19 cellular contexts compared by ENCODE assay signal in the genomic region with DNA sequence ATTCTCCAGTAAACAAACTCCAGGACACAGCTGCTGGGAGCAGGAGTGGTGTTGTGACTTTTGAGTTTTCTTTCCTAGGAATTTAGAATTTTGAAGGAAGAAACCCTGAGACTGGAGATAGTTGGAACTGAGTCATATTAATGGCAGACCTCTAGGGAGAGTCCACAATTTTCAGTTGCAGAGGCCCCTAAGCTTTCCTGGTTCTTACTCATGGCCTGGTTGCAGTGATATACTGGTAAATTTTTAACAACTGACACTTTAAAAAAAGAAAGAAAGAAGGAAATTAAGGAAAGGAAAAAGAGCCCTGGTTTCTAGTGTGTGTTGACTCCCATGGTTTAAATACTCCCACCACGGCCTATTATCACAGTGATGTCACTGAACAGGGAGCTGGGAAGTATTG. TPM values are rescaled to one million over a fixed set of nuclear protein-coding genes. Genes with fewer than 3 reads are reported as not detected.
"Had no signal": no experiment of that assay in that cellular context is flagged by ENCODE, and none has a peak within 500 bp of the region (broad histone marks: within the 10 kb centered on the region; RNA-seq: fewer than 3 reads in every experiment).

No MANE protein-coding gene starts in this region.

- H3K4me1 ChIP-seq: parathyroid adenoma, suprapubic skin, transverse colon, vagina had no signal

- ATAC-seq: natural killer cell; stimulated activated naive CD8-positive, alpha-beta T cell treated with anti-CD3 and anti-CD28 coated beads, Interleukin-15, Interleukin-2, amounts not matched to agents 100 U/mL and 50 U/mL, for 24 hours had no signal

- H3K9me3 Mint-ChIP-seq: dendritic cell treated with granulocyte-macrophage colony-stimulating factor and Interleukin-4, amounts not matched to agents 40 ng/mL and 50 ng/mL, for 4 days; natural killer cell; T-helper 1 cell treated with Interleukin-12 subunit alpha and Interleukin-12 subunit beta and Interleukin-4 antibody, amounts not matched to agents 30 μg/mL and 1 μg/mL, for 36 hours had no signal

- H3K36me3 ChIP-seq: esophagus muscularis mucosa, suprapubic skin, transverse colon, vagina had no signal

- H3K4me3 Mint-ChIP-seq: dendritic cell treated with granulocyte-macrophage colony-stimulating factor and Interleukin-4, amounts not matched to agents 40 ng/mL and 50 ng/mL, for 4 days; natural killer cell; T-helper 1 cell treated with Interleukin-12 subunit alpha and Interleukin-12 subunit beta and Interleukin-4 antibody, amounts not matched to agents 30 μg/mL and 1 μg/mL, for 36 hours had no signal

- H2AFZ ChIP-seq: parathyroid adenoma had no signal

- H3K9me3 ChIP-seq: esophagus muscularis mucosa, suprapubic skin, transverse colon, vagina had no signal

- DNase-seq: activated CD4-positive, alpha-beta T cell treated with anti-CD3 and anti-CD28 coated beads, Interleukin-2, amount 50 U/mL, for 1 hour; activated CD4-positive, CD25-positive, alpha-beta regulatory T cell treated with anti-CD3 and anti-CD28 coated beads, Interleukin-2, amount 50 U/mL, for 72 hours; activated CD8-positive, alpha-beta memory T cell treated with anti-CD3 and anti-CD28 coated beads for 24 hours; activated CD8-positive, alpha-beta memory T cell treated with anti-CD3 and anti-CD28 coated beads, Interleukin-2, amount 50 U/mL, for 48 hours; activated effector memory CD4-positive, alpha-beta T cell treated with Interleukin-2 at 50 U/mL for 16 hours; activated naive CD4-positive, alpha-beta T cell treated with anti-CD3 and anti-CD28 coated beads, Interleukin-2, amount 50 U/mL, for 16 hours; activated T-cell treated with anti-CD3 and anti-CD28 coated beads, Interleukin-2, amount 50 U/mL, for 48 hours; effector CD8-positive, alpha-beta T cell; natural killer cell; stimulated activated naive CD8-positive, alpha-beta T cell treated with anti-CD3 and anti-CD28 coated beads, Interleukin-15, Interleukin-2, amounts not matched to agents 100 U/mL and 50 U/mL, for 24 hours; transverse colon had no signal

- H3K4me1 Mint-ChIP-seq: natural killer cell had no signal

- H3K79me2 ChIP-seq: parathyroid adenoma had no signal

- H3K27ac ChIP-seq: esophagus muscularis mucosa, parathyroid adenoma, suprapubic skin, transverse colon, vagina, VCaP had no signal

- H3K27ac Mint-ChIP-seq: dendritic cell treated with granulocyte-macrophage colony-stimulating factor and Interleukin-4, amounts not matched to agents 40 ng/mL and 50 ng/mL, for 4 days; natural killer cell; T-helper 1 cell treated with Interleukin-12 subunit alpha and Interleukin-12 subunit beta and Interleukin-4 antibody, amounts not matched to agents 30 μg/mL and 1 μg/mL, for 36 hours had no signal

- H3K27me3 ChIP-seq: esophagus muscularis mucosa, suprapubic skin, transverse colon, vagina had no signal

- H3K4me3 ChIP-seq: esophagus muscularis mucosa, suprapubic skin, transverse colon, vagina had no signal

RNA-seq across cellular contexts. Expression of a gene that starts 59.9 kb away (rescaled TPM):
- polyA plus RNA-seq: keratinocyte had no signal
